ENCODE assay signal across 7 cellular contexts in genomic region chr11:61792310-61793083, GRCh38. TPM values are rescaled to one million over a fixed set of nuclear protein-coding genes. Genes with fewer than 3 reads are reported as not detected.
DNase-seq lines count a peak whose midpoint lies in the region; ATAC-seq, FAIRE-seq and TF ChIP-seq lines count a peak whose summit lies in the region.

Gene FEN1, plus strand, starts transcription at chr11:61792911. Its CDS starts 2,451 bp downstream, at chr11:61795362.
Gene TMEM258, minus strand, starts transcription at chr11:61792599. Its CDS starts 41 bp downstream, at chr11:61792558.

- no peaks in the 10 kb centered on the region for H3K9me2 ChIP-seq in hepatocyte (replicated peaks; ENCODE audit: insufficient read depth)

- DNase-seq in GM18507 (ENCODE audit: extremely low spot score, insufficient read length, low read depth) (peak; percentile 85), NCI-H2029 (lab: John Stamatoyannopoulos, UW) (peak; percentile 90), T-helper 9 cell (peak; percentile 80), astrocyte of the cerebellum (ENCODE audit: low read depth) (peak; percentile 78), hepatocyte (ENCODE audit: low spot score) (peak; percentile 96), retinal pigment epithelial cell (ENCODE audit: low read depth) (peak; percentile 86)

- H3K4me3 ChIP-seq in astrocyte of the cerebellum (ENCODE audit: low read depth, low read length) (peak within 1 kb of the TSS; percentile 76), hepatocyte (peak within 1 kb of the TSS; percentile 72), retinal pigment epithelial cell (ENCODE audit: low read length) (peak within 1 kb of the TSS; percentile 88)

- peaks cover 54% of the 10 kb centered on the region for H3K79me2 ChIP-seq in hepatocyte

- H3K9me3 ChIP-seq in hepatocyte (ENCODE audit: low read depth), result no peaks in the 10 kb centered on the region

- peak within 1 kb of the TSS; percentile 99 for H3K27ac ChIP-seq in hepatocyte

- no peaks in the 10 kb centered on the region for H3K27me3 ChIP-seq in hepatocyte

- no peaks in the 10 kb centered on the region for H3K36me3 ChIP-seq in hepatocyte (replicated peaks; ENCODE audit: insufficient read depth, low read depth)

- H2AFZ ChIP-seq in hepatocyte, result peak within 1 kb of the TSS; percentile 89

- ATAC-seq in HG02973 (IDR thresholded peaks at IDR 0.05; ENCODE audit: unreplicated experiment), result peak; percentile 76

- in situ Hi-C loops in astrocyte of the cerebellum (cut with HindIII; ENCODE audit: low sequenced_read_pairs), result no loop called here

- under 1% methylated on average over 49 of the region's 61 CpGs for WGBS in hepatocyte (ENCODE audit: low lambda C conversion rate, missing lambda C conversion rate)

- FAIRE-seq in GM18507 (lab: Jason Lieb, UNC), result peak; percentile 81

- TF ChIP-seq CTCF in astrocyte of the cerebellum (IDR thresholded peaks at IDR 0.05; ENCODE audit: low read depth, low read length, missing control alignments) (no peak), hepatocyte (IDR thresholded peaks at IDR 0.05; ENCODE audit: poor library complexity) (no peak), retinal pigment epithelial cell (conservative IDR thresholded peaks at IDR 0.05; ENCODE audit: low read depth, low read length) (no peak)

- peak within 1 kb of the TSS; percentile 82 for H3K4me2 ChIP-seq in hepatocyte

- H3K4me1 ChIP-seq in hepatocyte (ENCODE audit: insufficient read depth), result peaks cover 14% of the 10 kb centered on the region

- H4K20me1 ChIP-seq in hepatocyte (ENCODE audit: insufficient read depth, poor library complexity, severe bottlenecking), result no peaks in the 10 kb centered on the region

RNA-seq across cellular contexts. Expression of gene FEN1, which starts in this region (rescaled TPM):
- total RNA-seq in hepatocyte, result 14.2 and 15.4 TPM in 2 replicates
- 13.6 and 21.0 TPM in 2 replicates for polyA plus RNA-seq in hepatocyte

RNA-seq across cellular contexts. Expression of gene TMEM258, which starts in this region (rescaled TPM):
- total RNA-seq in hepatocyte, result 64.7 and 90.9 TPM in 2 replicates
- polyA plus RNA-seq in hepatocyte, result 253 and 255 TPM in 2 replicates

Comparison
In these comparisons a context has a peak if more than half of its experiments do, and no peak if none do; other contexts are left out.
1. Peak in every context shown above with its lines: DNase-seq, ATAC-seq, H3K4me3 ChIP-seq and H3K27ac ChIP-seq.